ENCODE assay signal across 14 cellular contexts in the genomic region with DNA sequence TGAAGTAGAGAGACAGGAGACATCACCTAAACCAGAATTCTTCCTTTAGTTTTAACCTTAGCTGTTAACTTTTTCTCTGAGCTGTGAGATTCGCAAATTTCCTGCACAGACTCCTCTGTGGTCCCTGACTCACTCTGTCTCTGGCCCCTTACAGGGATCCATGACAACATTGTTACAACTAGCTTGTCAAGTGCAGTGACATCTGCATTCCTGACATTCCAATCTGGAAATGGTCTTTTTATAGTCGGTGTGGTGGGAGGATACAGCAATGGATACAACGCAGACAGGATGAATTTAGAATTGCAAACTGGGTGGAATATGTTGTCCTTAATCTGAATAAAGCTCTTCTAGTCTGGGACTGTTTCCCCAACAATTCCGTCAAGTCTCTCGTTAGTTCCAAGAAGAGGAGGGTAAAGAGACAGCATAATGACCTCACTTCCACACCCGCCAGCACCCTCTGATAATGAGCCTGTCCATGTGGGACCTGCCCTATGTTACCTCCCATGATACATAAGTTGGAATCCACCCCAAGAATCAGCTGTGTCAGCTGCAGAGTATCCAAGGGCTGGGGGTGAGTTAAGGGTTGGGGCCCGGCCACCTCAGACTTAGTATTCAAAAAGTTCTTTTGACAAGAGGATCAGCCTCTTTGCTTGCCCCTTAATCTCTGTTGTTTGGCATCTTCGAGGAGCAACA. TPM values are rescaled to one million over a fixed set of nuclear protein-coding genes. Genes with fewer than 3 reads are reported as not detected.
A peak's percentile ranks its signal among the peaks of the same experiment; 100 is the strongest.
DNase-seq lines count a peak whose midpoint lies in the region; ATAC-seq and TF ChIP-seq lines count a peak whose summit lies in the region.
"Had no signal": no experiment of that assay in that cellular context is flagged by ENCODE, and none has a peak within 500 bp of the region (broad histone marks: within the 10 kb centered on the region; RNA-seq: fewer than 3 reads in every experiment).

No MANE protein-coding gene starts in this region.

- no peaks in the 10 kb centered on the region for H3K9me3 ChIP-seq in CD4-positive, alpha-beta memory T cell (ENCODE audit: control insufficient read depth in 1 of 2, low read length in 2 of 2)
- H3K9me3 ChIP-seq: prostate gland, upper lobe of left lung had no signal

- no peaks in the 10 kb centered on the region for H3K36me3 ChIP-seq in CD4-positive, alpha-beta memory T cell (ENCODE audit: insufficient read depth, low read length)
- H3K36me3 ChIP-seq: prostate gland, upper lobe of left lung had no signal

- no peak overlapping the region for H3K4me3 ChIP-seq in astrocyte of the spinal cord (ENCODE audit: low read depth, low read length)
- no peak overlapping the region for H3K4me3 ChIP-seq in CD4-positive, alpha-beta memory T cell (ENCODE audit: low read length in 2 of 2)
- H3K4me3 ChIP-seq: prostate gland, upper lobe of left lung had no signal

- no peaks in the 10 kb centered on the region for H3K4me1 Mint-ChIP-seq in CD4-positive, alpha-beta memory T cell

- H3K27me3 Mint-ChIP-seq in CD4-positive, alpha-beta memory T cell, result peaks cover 11 to 17% of the 10 kb centered on the region in 2 donors

- ATAC-seq in Right ventricle myocardium inferior (peak; percentile 70), HG03439 (IDR thresholded peaks at IDR 0.05; ENCODE audit: unreplicated experiment) (no peak)

- H3K4me1 ChIP-seq in CD4-positive, alpha-beta memory T cell (ENCODE audit: insufficient read depth, low read length), result no peaks in the 10 kb centered on the region
- H3K4me1 ChIP-seq: prostate gland had no signal

- POLR2A ChIA-PET in CD4-positive, alpha-beta memory T cell (lab: Charles Lee; ENCODE audit: partially characterized antibody), result no interaction called here

- in situ Hi-C loops in astrocyte of the spinal cord (cut with HindIII; ENCODE audit: low sequenced_read_pairs), result no loop called here

- no peaks in the 10 kb centered on the region for H3K36me3 Mint-ChIP-seq in CD4-positive, alpha-beta memory T cell

- no peak overlapping the region for H3K27ac ChIP-seq in CD4-positive, alpha-beta memory T cell (ENCODE audit: low read depth, low read length)
- H3K27ac ChIP-seq: prostate gland, upper lobe of left lung had no signal

- no peak overlapping the region for H3K4me3 Mint-ChIP-seq in CD4-positive, alpha-beta memory T cell

- TF ChIP-seq CTCF in astrocyte of the spinal cord (IDR thresholded peaks at IDR 0.05; ENCODE audit: low read depth, low read length), result no peak

- intact Hi-C loops in Right ventricle myocardium inferior (cut with DNase I) (no loop called here), cardiac septum (cut with DNase I) (loop anchor here (1.0 kb wide), 1 partner anchor 26 kb away; no protein-coding TSS in a partner anchor)
- intact Hi-C loops in CD4-positive, alpha-beta memory T cell (cut with micrococcal nuclease), result no loop called here

- H3K27me3 ChIP-seq in CD4-positive, alpha-beta memory T cell (ENCODE audit: insufficient read depth, low read length), result no peaks in the 10 kb centered on the region

- H3K9me3 Mint-ChIP-seq in CD4-positive, alpha-beta memory T cell, result no peaks in the 10 kb centered on the region

- CTCF ChIA-PET in CD4-positive, alpha-beta memory T cell (lab: Charles Lee; ENCODE audit: partially characterized antibody), result interaction anchor here (0.9 to 1.6 kb wide), 3 partner anchors 9 to 134 kb away, joined by 3 to 7 read pairs (median 5); no protein-coding TSS in a partner anchor

- no peak overlapping the region for H3K27ac Mint-ChIP-seq in CD4-positive, alpha-beta memory T cell

- DNase-seq in Right ventricle myocardium inferior (ENCODE audit: missing footprints), result no peak
- DNase-seq in cardiac septum (ENCODE audit: low spot score), result no peak
- DNase-seq in astrocyte of the spinal cord (ENCODE audit: low read depth, low spot score), result peak; percentile 83
- peak; percentile 78 for DNase-seq in islet precursor cell
- DNase-seq in hippocampal formation (lab: John Stamatoyannopoulos, UW), result no peak
- DNase-seq in CD4-positive, alpha-beta memory T cell, result no peak
- DNase-seq in activated gamma-delta T cell (lab: John Stamatoyannopoulos, UW), result no peak
- DNase-seq: 8988T; activated CD8-positive, alpha-beta memory T cell treated with anti-CD3 and anti-CD28 coated beads, Interleukin-2, amount 50 U/mL, for 4 hours; kidney; NCI-H1436; upper lobe of left lung had no signal

RNA-seq across cellular contexts. Expression of gene ILDR2, which starts 49.4 kb away (rescaled TPM):
- total RNA-seq in Right ventricle myocardium inferior (1.8 TPM), cardiac septum (23.1 TPM)
- under 1 TPM; 0.25 to 0.52 TPM for total RNA-seq in CD4-positive, alpha-beta memory T cell
- polyA plus RNA-seq in CD4-positive, alpha-beta memory T cell, result under 1 TPM in 1 of 2 donors, not detected in 1; 0.21 TPM

RNA-seq across cellular contexts. Expression of gene TADA1, which starts 49.9 kb away (rescaled TPM):
- total RNA-seq in Right ventricle myocardium inferior (9.4 TPM), cardiac septum (11.0 TPM)
- 10 to 100 TPM; 15.3 to 16.0 TPM for total RNA-seq in CD4-positive, alpha-beta memory T cell
- 10 to 100 TPM; 18.0 to 23.6 TPM for polyA plus RNA-seq in CD4-positive, alpha-beta memory T cell

Comparison
In these comparisons a context has a peak if more than half of its experiments do, and no peak if none do; other contexts are left out.
1. DNase-seq: peak in astrocyte of the spinal cord (single experiment) and islet precursor cell (single experiment); none in Right ventricle myocardium inferior (single experiment), cardiac septum (single experiment), hippocampal formation (0 of 2), CD4-positive, alpha-beta memory T cell (0 of 5) and activated gamma-delta T cell (single experiment).